ENCODE assay signal across 1 cellular context in the genomic region with DNA sequence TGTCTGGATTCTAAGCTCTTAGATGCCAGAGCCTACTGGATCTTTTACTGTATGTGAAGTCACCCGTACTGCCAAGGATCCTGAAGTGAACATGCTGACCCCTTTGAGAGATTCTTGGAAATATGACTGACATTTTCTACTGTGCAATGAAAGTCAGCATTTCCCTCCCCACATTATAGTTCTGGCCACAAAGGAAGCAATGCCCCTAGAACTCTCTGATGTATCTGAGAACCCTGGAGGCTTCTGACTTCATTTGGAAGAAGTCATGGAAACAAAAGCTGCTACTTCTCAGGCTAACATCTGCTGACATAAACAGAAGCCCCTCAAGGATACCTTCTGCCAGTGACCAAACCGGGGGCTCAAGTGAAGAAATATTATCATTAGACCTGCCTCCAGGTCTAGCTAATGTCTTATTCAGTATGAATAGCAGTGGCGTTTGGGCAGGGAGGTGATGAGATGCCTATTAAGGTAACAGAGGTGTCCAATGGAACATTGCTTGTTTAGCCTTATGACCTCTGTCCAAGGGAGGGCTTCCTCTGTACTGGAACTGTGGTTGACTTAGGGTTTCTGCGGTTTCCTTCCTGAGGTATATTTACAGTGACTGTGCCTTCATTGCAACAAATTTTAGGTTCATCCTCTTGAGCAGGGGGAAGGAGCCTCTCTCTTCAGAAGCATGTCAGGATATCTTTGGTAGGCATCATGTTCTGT.
TF ChIP-seq lines count a peak whose summit lies in the region.

No MANE protein-coding gene starts in this region.

TF ChIP-seq in IMR-90, 13 proteins besides CTCF, POLR2A, EP300 and RAD21:
- TF ChIP-seq, protein P1, sequence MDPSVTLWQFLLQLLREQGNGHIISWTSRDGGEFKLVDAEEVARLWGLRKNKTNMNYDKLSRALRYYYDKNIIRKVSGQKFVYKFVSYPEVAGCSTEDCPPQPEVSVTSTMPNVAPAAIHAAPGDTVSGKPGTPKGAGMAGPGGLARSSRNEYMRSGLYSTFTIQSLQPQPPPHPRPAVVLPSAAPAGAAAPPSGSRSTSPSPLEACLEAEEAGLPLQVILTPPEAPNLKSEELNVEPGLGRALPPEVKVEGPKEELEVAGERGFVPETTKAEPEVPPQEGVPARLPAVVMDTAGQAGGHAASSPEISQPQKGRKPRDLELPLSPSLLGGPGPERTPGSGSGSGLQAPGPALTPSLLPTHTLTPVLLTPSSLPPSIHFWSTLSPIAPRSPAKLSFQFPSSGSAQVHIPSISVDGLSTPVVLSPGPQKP (IDR thresholded peaks at IDR 0.05; ENCODE audit: borderline replicate concordance, low read depth, low read length): no peak
- TF ChIP-seq MAZ (IDR thresholded peaks at IDR 0.05; ENCODE audit: borderline replicate concordance, low read depth, low read length) (no peak), CEBPB (IDR thresholded peaks at IDR 0.05; ENCODE audit: low read depth, low read length) (no peak), FOS (IDR thresholded peaks at IDR 0.05; ENCODE audit: low read depth, low read length) (no peak), RFX5 (IDR thresholded peaks at IDR 0.05; ENCODE audit: low read depth, low read length) (no peak), CHD1 (IDR thresholded peaks at IDR 0.05; ENCODE audit: low read depth, low read length) (no peak), BHLHE40 (IDR thresholded peaks at IDR 0.05; ENCODE audit: low read depth, low read length) (no peak), SMC3 (IDR thresholded peaks at IDR 0.05; ENCODE audit: low read depth, low read length) (no peak), RCOR1 (IDR thresholded peaks at IDR 0.05; ENCODE audit: insufficient replicate concordance, low read length) (no peak), MXI1 (IDR thresholded peaks at IDR 0.05; ENCODE audit: borderline replicate concordance, low read depth, low read length) (no peak), NFE2L2 (IDR thresholded peaks at IDR 0.05; ENCODE audit: low read depth, low read length) (no peak), MAFK (IDR thresholded peaks at IDR 0.05; ENCODE audit: low read depth, low read length) (no peak)
- TF ChIP-seq, protein P2, sequence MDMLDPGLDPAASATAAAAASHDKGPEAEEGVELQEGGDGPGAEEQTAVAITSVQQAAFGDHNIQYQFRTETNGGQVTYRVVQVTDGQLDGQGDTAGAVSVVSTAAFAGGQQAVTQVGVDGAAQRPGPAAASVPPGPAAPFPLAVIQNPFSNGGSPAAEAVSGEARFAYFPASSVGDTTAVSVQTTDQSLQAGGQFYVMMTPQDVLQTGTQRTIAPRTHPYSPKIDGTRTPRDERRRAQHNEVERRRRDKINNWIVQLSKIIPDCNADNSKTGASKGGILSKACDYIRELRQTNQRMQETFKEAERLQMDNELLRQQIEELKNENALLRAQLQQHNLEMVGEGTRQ (IDR thresholded peaks at IDR 0.05; ENCODE audit: low read depth, low read length): no peak
